Comparison of ENCODE assay signal across 9 cellular contexts in genomic region chr9:69180670-69181069, GRCh38. TPM values are rescaled to one million over a fixed set of nuclear protein-coding genes. Genes with fewer than 3 reads are reported as not detected.
A peak's percentile ranks its signal among the peaks of the same experiment; 100 is the strongest.
DNase-seq lines count a peak whose midpoint lies in the region; ATAC-seq and TF ChIP-seq lines count a peak whose summit lies in the region.
"Had no signal": no experiment of that assay in that cellular context is flagged by ENCODE, and none has a peak within 500 bp of the region (broad histone marks: within the 10 kb centered on the region; RNA-seq: fewer than 3 reads in every experiment).

No MANE protein-coding gene starts in this region.

- H3K27ac ChIP-seq in breast epithelium (peak overlapping the region; percentile 58 to 64), lower lobe of right lung (peak overlapping the region; percentile 54), upper lobe of left lung (peak overlapping the region; percentile 52 to 87 (median 70))

- intact Hi-C loops in breast epithelium (cut with DNase I; ENCODE audit: low total_unique reads) (no loop called here), lower lobe of right lung (cut with DNase I) (no loop called here)

- H3K4me1 ChIP-seq in breast epithelium (peaks cover 0 to 8% of the 10 kb centered on the region in 2 donors), lower lobe of right lung (peaks cover 63% of the 10 kb centered on the region), upper lobe of left lung (peaks cover 37 to 55% (median 50%) of the 10 kb centered on the region in 4 donors)

- WGBS in upper lobe of left lung, 2 donors = 13 to 20% methylated on average over 2 of the region's 2 CpGs

- DNase-seq in activated CD4-positive, alpha-beta T cell treated with anti-CD3 and anti-CD28 coated beads for 24 hours (ENCODE audit: low read depth in 2 of 2) = peak; percentile 10 to 24
- DNase-seq in activated CD4-positive, alpha-beta T cell treated with anti-CD3 and anti-CD28 coated beads for 1 hour = no peak
- DNase-seq in breast epithelium (ENCODE audit: low spot score in 2 of 2) = no peak
- no peak for DNase-seq in lower lobe of right lung
- DNase-seq in upper lobe of left lung = peak in 1 of 2 donors; percentile 53
- DNase-seq in putamen (ENCODE audit: low spot score) = no peak
- DNase-seq: activated B cell treated with CpG ODN at 0.5 μM for 24 hours had no signal

- H3K4me3 ChIP-seq in breast epithelium (no peak overlapping the region), lower lobe of right lung (no peak overlapping the region), upper lobe of left lung (no peak overlapping the region)

- TF ChIP-seq EP300 in upper lobe of left lung (IDR thresholded peaks at IDR 0.05) = peak in 2 of 4 donors; percentile 45 to 70

- ATAC-seq in SK-N-SH treated with all-trans-retinoic acid at 6 μM for 48 hours (peak; percentile 93), lower lobe of right lung (peak; percentile 80 to 84), upper lobe of left lung (ENCODE audit: low FRiP score in 2 of 2) (peak; percentile 65 to 82), HG03039 (IDR thresholded peaks at IDR 0.05; ENCODE audit: unreplicated experiment) (no peak)

- H3K36me3 ChIP-seq in breast epithelium (no peaks in the 10 kb centered on the region), lower lobe of right lung (no peaks in the 10 kb centered on the region), upper lobe of left lung (peaks cover 0 to 3% (median 0%) of the 10 kb centered on the region in 4 donors)

- H3K9me3 ChIP-seq in breast epithelium (no peaks in the 10 kb centered on the region), lower lobe of right lung (no peaks in the 10 kb centered on the region), upper lobe of left lung (no peaks in the 10 kb centered on the region)

- TF ChIP-seq POLR2A in breast epithelium (IDR thresholded peaks at IDR 0.05) (no peak), upper lobe of left lung (IDR thresholded peaks at IDR 0.05) (no peak)

- H3K27me3 ChIP-seq in breast epithelium (no peaks in the 10 kb centered on the region), lower lobe of right lung (ENCODE audit: low read depth) (no peaks in the 10 kb centered on the region), upper lobe of left lung (no peaks in the 10 kb centered on the region)

- TF ChIP-seq CTCF in breast epithelium (IDR thresholded peaks at IDR 0.05) = no peak
- no peak for TF ChIP-seq CTCF in lower lobe of right lung (IDR thresholded peaks at IDR 0.05)
- no peak for TF ChIP-seq CTCF in upper lobe of left lung (IDR thresholded peaks at IDR 0.05)

TF ChIP-seq in SK-N-SH treated with all-trans-retinoic acid at 6 μM for 48 hours, 23 proteins besides CTCF, POLR2A, EP300 and RAD21:
- no peak for TF ChIP-seq ZC3H10 (CRISPR knock-in tag; IDR thresholded peaks at IDR 0.05)
- TF ChIP-seq ISL1 (CRISPR knock-in tag; IDR thresholded peaks at IDR 0.05) = no peak
- TF ChIP-seq ZFP3 (CRISPR knock-in tag; IDR thresholded peaks at IDR 0.05) = peak; percentile 62
- no peak for TF ChIP-seq TOX (CRISPR knock-in tag; IDR thresholded peaks at IDR 0.05; ENCODE audit: borderline replicate concordance)

RNA-seq across cellular contexts. Expression of gene TJP2, which starts 6.6 kb away (rescaled TPM):
- total RNA-seq in breast epithelium (100 to 1,000 TPM in 2 of 3 donors, 10 to 100 TPM in 1; 85.2 to 125 (median 108) TPM), lower lobe of right lung (124 TPM), upper lobe of left lung (100 to 1,000 TPM in 5 of 6 donors, 10 to 100 TPM in 1; 98.3 to 270 (median 185) TPM)

Comparison
In these comparisons a context has a peak if more than half of its experiments do, and no peak if none do; other contexts are left out.
1. DNase-seq: peak in activated CD4-positive, alpha-beta T cell treated with anti-CD3 and anti-CD28 coated beads for 24 hours (2 of 2); none in activated CD4-positive, alpha-beta T cell treated with anti-CD3 and anti-CD28 coated beads for 1 hour (single experiment), breast epithelium (0 of 2), lower lobe of right lung (single experiment) and putamen (single experiment).
2. Peak in every context shown above with its lines, with median percentiles within 50 percentile points of each other: H3K27ac ChIP-seq.